Comparison of ENCODE assay signal across 22 cellular contexts in genomic region chrX:63551856-63552255, GRCh38.
DNase-seq lines count a peak whose midpoint lies in the region; ATAC-seq, FAIRE-seq and TF ChIP-seq lines count a peak whose summit lies in the region.
"Had no signal": no experiment of that assay in that cellular context is flagged by ENCODE, and none has a peak within 500 bp of the region (broad histone marks: within the 10 kb centered on the region; RNA-seq: fewer than 3 reads in every experiment).

No MANE protein-coding gene starts in this region.

- no peak overlapping the region for H4K8ac ChIP-seq in IMR-90 (ENCODE audit: low read depth in 2 of 2, low read length in 2 of 2)
- no peak overlapping the region for H4K8ac ChIP-seq in H1 (ENCODE audit: extremely low read depth, insufficient read depth, low read length)

- H3K9me3 ChIP-seq in IMR-90 (ENCODE audit: control insufficient read depth, insufficient read depth, low read length) (no peaks in the 10 kb centered on the region), K562 (replicated peaks; ENCODE audit: control insufficient read depth, insufficient read depth, low read depth, low read length) (no peaks in the 10 kb centered on the region), H1 (ENCODE audit: insufficient read depth in 2 of 2, low read depth in 1 of 2, low read length in 1 of 2) (peaks cover 0 to 5% of the 10 kb centered on the region in 2 experiments; a peak in 1 of 4 replicates), pancreas (no peaks in the 10 kb centered on the region)
- H3K9me3 ChIP-seq: Caco-2 had no signal

- H3K23ac ChIP-seq in IMR-90 (ENCODE audit: low read depth, low read length): no peak overlapping the region
- no peak overlapping the region for H3K23ac ChIP-seq in H1 (ENCODE audit: insufficient read length)

- H3K4me2 ChIP-seq in IMR-90 (ENCODE audit: low read depth, low read length) (no peak overlapping the region), K562 (ENCODE audit: insufficient read depth, low read length) (no peak overlapping the region), H1 (ENCODE audit: insufficient read depth in 1 of 2, low read depth in 2 of 2, low read length in 2 of 2) (no peak overlapping the region)
- H3K4me2 ChIP-seq: BLaER1 treated with 17β-estradiol and CSF1 and Interleukin-3, amounts not matched to agents 10 nM and 100 nM had no signal

- no peak overlapping the region for H3K18ac ChIP-seq in IMR-90 (ENCODE audit: low read depth, low read length)
- no peak overlapping the region for H3K18ac ChIP-seq in H1 (ENCODE audit: extremely low read depth, low read length)

- no peaks in the 10 kb centered on the region for H3K9me1 ChIP-seq in IMR-90 (ENCODE audit: insufficient read depth, low read length)
- H3K9me1 ChIP-seq in K562 (ENCODE audit: control insufficient read depth, insufficient read depth, low read length): no peaks in the 10 kb centered on the region

- H3K14ac ChIP-seq in IMR-90 (replicated peaks; ENCODE audit: low read depth, low read length) (no peak overlapping the region), H1 (ENCODE audit: insufficient read length) (no peak overlapping the region)

- H2BK120ac ChIP-seq in IMR-90 (ENCODE audit: low read depth, low read length) (no peak overlapping the region), H1 (replicated peaks; ENCODE audit: low read depth, low read length) (no peak overlapping the region)

- TF ChIP-seq EP300 in K562 (IDR thresholded peaks at IDR 0.05; ENCODE audit: low read length) (no peak), H1 (IDR thresholded peaks at IDR 0.05; ENCODE audit: borderline replicate concordance in 1 of 2, low read depth in 2 of 2, low read length in 2 of 2) (no peak)

- H3K27ac ChIP-seq in IMR-90 (ENCODE audit: insufficient read depth, low read length) (no peak overlapping the region), K562 (ENCODE audit: extremely low read depth, low read depth, low read length) (no peak overlapping the region), H1 (ENCODE audit: low read depth, low read length) (no peak overlapping the region), pancreas (no peak overlapping the region)
- H3K27ac ChIP-seq: 22Rv1; BLaER1 treated with 17β-estradiol and CSF1 and Interleukin-3, amounts not matched to agents 10 nM and 100 nM; C4-2B had no signal

- in situ Hi-C loops in IMR-90 (cut with MboI; ENCODE audit: low sequenced_read_pairs) (no loop called here), K562 (cut with MboI) (no loop called here)

- H2AK5ac ChIP-seq in IMR-90 (ENCODE audit: low read depth, low read length) (no peak overlapping the region), H1 (ENCODE audit: low read depth, low read length) (no peak overlapping the region)

- dilution Hi-C loops in IMR-90 (cut with HindIII; ENCODE audit: low sequenced_read_pairs, unreplicated experiment): no loop called here

- no peak for TF ChIP-seq POLR2A in IMR-90 (IDR thresholded peaks at IDR 0.05; ENCODE audit: low read depth, low read length)
- TF ChIP-seq POLR2A in K562 (conservative IDR thresholded peaks at IDR 0.05): no peak
- no peak for TF ChIP-seq POLR2A in H1 (IDR thresholded peaks at IDR 0.05; ENCODE audit: control extremely low read depth in 1 of 2, low read depth in 2 of 2, low read length in 2 of 2)

- TF ChIP-seq RAD21 in IMR-90 (IDR thresholded peaks at IDR 0.05; ENCODE audit: low read length): no peak
- no peak for TF ChIP-seq RAD21 in K562 (CRISPR knock-in tag; conservative IDR thresholded peaks at IDR 0.05 in 1 of 2, IDR thresholded peaks at IDR 0.05 in 1 of 2)
- no peak for TF ChIP-seq RAD21 in H1 (IDR thresholded peaks at IDR 0.05 in 1 of 2, conservative IDR thresholded peaks at IDR 0.05 in 1 of 2; ENCODE audit: low read depth in 2 of 2, low read length in 2 of 2)

- no peak overlapping the region for H3K4ac ChIP-seq in IMR-90 (ENCODE audit: low read depth, low read length)
- no peak overlapping the region for H3K4ac ChIP-seq in H1 (replicated peaks; ENCODE audit: insufficient read length, low read depth, low read length)

- H4K5ac ChIP-seq in IMR-90 (ENCODE audit: low read depth, low read length) (no peak overlapping the region), H1 (ENCODE audit: insufficient read length, low read depth, low read length) (no peak overlapping the region)

- H3K4me1 ChIP-seq in IMR-90 (ENCODE audit: control insufficient read depth, insufficient read depth, low read length) (no peaks in the 10 kb centered on the region), K562 (replicated peaks in 1 of 2; ENCODE audit: control insufficient read depth in 2 of 2, insufficient read depth in 2 of 2, low read length in 2 of 2) (no peaks in the 10 kb centered on the region), H1 (replicated peaks in 1 of 4; ENCODE audit: control insufficient read depth in 3 of 4, insufficient read depth in 4 of 4, low read length in 3 of 4) (no peaks in the 10 kb centered on the region), pancreas (no peaks in the 10 kb centered on the region)
- H3K4me1 ChIP-seq: BLaER1 treated with 17β-estradiol and CSF1 and Interleukin-3, amounts not matched to agents 10 nM and 100 nM; Caco-2 had no signal

- CTCF ChIA-PET in IMR-90 (lab: Yijun Ruan, JAX): no interaction called here
- CTCF ChIA-PET in K562 (lab: Yijun Ruan, JAX; ENCODE audit: low intra/inter-chr PET ratio): no interaction called here
- CTCF ChIA-PET in H1 (lab: Charles Lee; ENCODE audit: partially characterized antibody): no interaction called here

- TF ChIP-seq CTCF in IMR-90 (conservative IDR thresholded peaks at IDR 0.05; ENCODE audit: low read depth, low read length) (no peak), K562 (IDR thresholded peaks at IDR 0.05 in 2 of 3, conservative IDR thresholded peaks at IDR 0.05 in 1 of 3; ENCODE audit: insufficient read depth in 2 of 3, low read depth in 1 of 3, low read length in 3 of 3) (no peak), H1 (IDR thresholded peaks at IDR 0.05; ENCODE audit: control extremely low read depth in 1 of 3, insufficient read depth in 1 of 3, low read depth in 1 of 3, low read length in 3 of 3) (no peak), pancreas (IDR thresholded peaks at IDR 0.05) (no peak)

- H2BK5ac ChIP-seq in IMR-90 (ENCODE audit: low read depth, low read length, poor library complexity, severe bottlenecking) (no peak overlapping the region), H1 (ENCODE audit: low read depth, low read length) (no peak overlapping the region)

- no peaks in the 10 kb centered on the region for H3K27me3 ChIP-seq in IMR-90 (ENCODE audit: control insufficient read depth, insufficient read depth, low read length)
- H3K27me3 ChIP-seq in K562 (ENCODE audit: control insufficient read depth in 2 of 2, insufficient read depth in 2 of 2, low read length in 2 of 2): no peaks in the 10 kb centered on the region
- no peaks in the 10 kb centered on the region for H3K27me3 ChIP-seq in H1 (replicated peaks in 1 of 4; ENCODE audit: control insufficient read depth in 3 of 4, extremely low read depth in 1 of 4, insufficient read depth in 3 of 4, low read length in 3 of 4)
- peaks cover 0 to 3% (median 0%) of the 10 kb centered on the region in 4 donors for H3K27me3 ChIP-seq in pancreas
- H3K27me3 ChIP-seq: BLaER1 treated with 17β-estradiol and CSF1 and Interleukin-3, amounts not matched to agents 10 nM and 100 nM had no signal

- no peaks in the 10 kb centered on the region for H3K79me1 ChIP-seq in IMR-90 (ENCODE audit: low read depth in 1 of 2, low read length in 2 of 2)
- no peaks in the 10 kb centered on the region for H3K79me1 ChIP-seq in H1 (ENCODE audit: low read depth, low read length)

- H4K91ac ChIP-seq in IMR-90 (ENCODE audit: insufficient read depth, low read depth, low read length) (no peak overlapping the region), H1 (replicated peaks; ENCODE audit: insufficient read length, low read length) (no peak overlapping the region)

- H2BK20ac ChIP-seq in IMR-90 (ENCODE audit: low read depth, low read length): no peak overlapping the region
- no peak overlapping the region for H2BK20ac ChIP-seq in H1 (ENCODE audit: low read length)

- ATAC-seq in IMR-90 (ENCODE audit: low read depth): no peak
- no peak for ATAC-seq in K562
- no peak for ATAC-seq in pancreas
- no peak for ATAC-seq in GM21447 (IDR thresholded peaks at IDR 0.05; ENCODE audit: unreplicated experiment)
- ATAC-seq: CD8-positive, alpha-beta T cell had no signal

- WGBS in IMR-90 (ENCODE audit: extremely low coverage in 2 of 2, insufficient read length in 1 of 2), 2 experiments: no CpG with 5 or more reads among the region's 3 CpGs
- WGBS in K562 (ENCODE audit: insufficient coverage, low coverage, missing lambda C conversion rate): 44% methylated on average over 3 of the region's 3 CpGs
- WGBS in H1 (ENCODE audit: extremely low coverage in 1 of 2, insufficient coverage in 1 of 2, insufficient read length in 1 of 2, insufficient replicate concordance in 2 of 2, low coverage in 1 of 2, low lambda C conversion rate in 2 of 2, missing lambda C conversion rate in 1 of 2), 2 experiments: 93% methylated on average over 3 of the region's 3 CpGs; no CpG with 5 or more reads in 1 of the 2 experiments
- WGBS in pancreas, 2 donors: 67 to 89% methylated on average over 3 of the region's 3 CpGs

- H3K4me3 ChIP-seq in IMR-90 (ENCODE audit: insufficient read depth, low read depth, low read length) (no peak overlapping the region), K562 (no peak overlapping the region), H1 (ENCODE audit: extremely low read depth in 1 of 4, insufficient read depth in 2 of 4, low read depth in 3 of 4, low read length in 4 of 4) (no peak overlapping the region), pancreas (no peak overlapping the region)
- H3K4me3 ChIP-seq: BLaER1 treated with 17β-estradiol and CSF1 and Interleukin-3, amounts not matched to agents 10 nM and 100 nM had no signal

- H2AK9ac ChIP-seq in IMR-90 (replicated peaks; ENCODE audit: low read depth, low read length, poor library complexity): no peak overlapping the region

- BruUV-seq in IMR-90 (replicated peaks; lab: Mats Ljungman, UMichigan): no TSS peak
- no TSS peak for BruUV-seq in K562 (replicated peaks; lab: Mats Ljungman, UMichigan)

- H3K79me2 ChIP-seq in K562 (ENCODE audit: control insufficient read depth, insufficient read depth, low read length) (no peaks in the 10 kb centered on the region), H1 (ENCODE audit: control insufficient read depth in 1 of 2, insufficient read depth in 2 of 2, low read length in 2 of 2) (no peaks in the 10 kb centered on the region; a peak in 2 of 4 replicates)

- no peak overlapping the region for H3K56ac ChIP-seq in IMR-90 (ENCODE audit: extremely low read depth, insufficient read depth, low read length)
- no peak overlapping the region for H3K56ac ChIP-seq in H1 (replicated peaks; ENCODE audit: insufficient read length, low read depth, low read length)

- intact Hi-C loops in IMR-90 (cut with micrococcal nuclease) (no loop called here), K562 (cut with micrococcal nuclease) (no loop called here), pancreas (cut with DNase I) (no loop called here)

- H3K36me3 ChIP-seq in IMR-90 (ENCODE audit: control insufficient read depth, insufficient read depth, low read length) (no peaks in the 10 kb centered on the region), K562 (ENCODE audit: control insufficient read depth, insufficient read depth, low read length) (no peaks in the 10 kb centered on the region), H1 (ENCODE audit: control insufficient read depth in 2 of 4, insufficient read depth in 4 of 4, low read length in 3 of 4) (no peaks in the 10 kb centered on the region), pancreas (no peaks in the 10 kb centered on the region)

- DNase-seq in IMR-90: no peak
- DNase-seq in K562 (ENCODE audit: extremely low read depth in 1 of 4, low spot score in 3 of 4): no peak
- DNase-seq in H1 (ENCODE audit: low read depth in 1 of 2, low spot score in 2 of 2): no peak
- DNase-seq in pancreas: no peak
- DNase-seq in SKM-1 treated with dmso at 0.1 percent for 144 hours (lab: John Stamatoyannopoulos, UW; ENCODE audit: unreplicated experiment): no peak
- no peak for DNase-seq in HTR-8/SVneo (ENCODE audit: insufficient read length, low spot score)
- DNase-seq: AML-193; Caco-2; Calu3; CD4-positive, alpha-beta T cell; CD8-positive, alpha-beta T cell; DMS79 treated with DMSO at 0.1 percent for 48 hours; GF-D8 had no signal

- H4K20me1 ChIP-seq in IMR-90 (ENCODE audit: insufficient read depth, low read length): no peaks in the 10 kb centered on the region
- H4K20me1 ChIP-seq in K562 (replicated peaks; ENCODE audit: control insufficient read depth, insufficient read depth, low read length): no peaks in the 10 kb centered on the region
- no peaks in the 10 kb centered on the region for H4K20me1 ChIP-seq in H1 (replicated peaks in 1 of 2; ENCODE audit: control insufficient read depth in 1 of 2, insufficient read depth in 2 of 2, low read length in 2 of 2)
- H4K20me1 ChIP-seq: BLaER1 treated with 17β-estradiol and CSF1 and Interleukin-3, amounts not matched to agents 10 nM and 100 nM had no signal

- no peak overlapping the region for H2BK12ac ChIP-seq in H1 (ENCODE audit: low read depth, low read length)

- POLR2A ChIA-PET in IMR-90 (lab: Charles Lee; ENCODE audit: unreplicated experiment): no interaction called here
- POLR2A ChIA-PET in K562 (lab: Yijun Ruan, JAX): no interaction called here
- POLR2A ChIA-PET in H1 (lab: Charles Lee; ENCODE audit: partially characterized antibody): no interaction called here

- no peak overlapping the region for H3K9ac ChIP-seq in IMR-90 (ENCODE audit: low read depth, low read length)
- no peak overlapping the region for H3K9ac ChIP-seq in K562 (ENCODE audit: insufficient read depth in 1 of 2, low read depth in 2 of 2, low read length in 2 of 2)
- H3K9ac ChIP-seq in H1 (replicated peaks in 1 of 4; ENCODE audit: extremely low read depth in 1 of 4, low read depth in 3 of 4, low read length in 3 of 4): no peak overlapping the region
- H3K9ac ChIP-seq: BLaER1 treated with 17β-estradiol and CSF1 and Interleukin-3, amounts not matched to agents 10 nM and 100 nM had no signal

- H3K23me2 ChIP-seq in H1 (ENCODE audit: low read depth, low read length): no peaks in the 10 kb centered on the region

- H2AFZ ChIP-seq in IMR-90 (replicated peaks; ENCODE audit: low read length, poor library complexity) (no peak overlapping the region), K562 (ENCODE audit: low read depth, low read length) (no peak overlapping the region), H1 (ENCODE audit: low read length) (no peak overlapping the region)

- H2BK15ac ChIP-seq in IMR-90 (ENCODE audit: low read depth, low read length) (no peak overlapping the region), H1 (ENCODE audit: low read length) (no peak overlapping the region)

- FAIRE-seq in A204.1 (lab: Jason Lieb, UNC): peak; percentile 16
- FAIRE-seq in K562 (lab: Jason Lieb, UNC): no peak
- FAIRE-seq in H1 (lab: Jason Lieb, UNC): no peak
- no peak for FAIRE-seq in pancreas (lab: Jason Lieb, UNC)
- FAIRE-seq in HTR-8/SVneo (lab: Jason Lieb, UNC): no peak
- FAIRE-seq: D721Med, G401.6, GM12891, GM19239 had no signal
